Comparison of ENCODE assay signal across 7 cellular contexts in the genomic region with DNA sequence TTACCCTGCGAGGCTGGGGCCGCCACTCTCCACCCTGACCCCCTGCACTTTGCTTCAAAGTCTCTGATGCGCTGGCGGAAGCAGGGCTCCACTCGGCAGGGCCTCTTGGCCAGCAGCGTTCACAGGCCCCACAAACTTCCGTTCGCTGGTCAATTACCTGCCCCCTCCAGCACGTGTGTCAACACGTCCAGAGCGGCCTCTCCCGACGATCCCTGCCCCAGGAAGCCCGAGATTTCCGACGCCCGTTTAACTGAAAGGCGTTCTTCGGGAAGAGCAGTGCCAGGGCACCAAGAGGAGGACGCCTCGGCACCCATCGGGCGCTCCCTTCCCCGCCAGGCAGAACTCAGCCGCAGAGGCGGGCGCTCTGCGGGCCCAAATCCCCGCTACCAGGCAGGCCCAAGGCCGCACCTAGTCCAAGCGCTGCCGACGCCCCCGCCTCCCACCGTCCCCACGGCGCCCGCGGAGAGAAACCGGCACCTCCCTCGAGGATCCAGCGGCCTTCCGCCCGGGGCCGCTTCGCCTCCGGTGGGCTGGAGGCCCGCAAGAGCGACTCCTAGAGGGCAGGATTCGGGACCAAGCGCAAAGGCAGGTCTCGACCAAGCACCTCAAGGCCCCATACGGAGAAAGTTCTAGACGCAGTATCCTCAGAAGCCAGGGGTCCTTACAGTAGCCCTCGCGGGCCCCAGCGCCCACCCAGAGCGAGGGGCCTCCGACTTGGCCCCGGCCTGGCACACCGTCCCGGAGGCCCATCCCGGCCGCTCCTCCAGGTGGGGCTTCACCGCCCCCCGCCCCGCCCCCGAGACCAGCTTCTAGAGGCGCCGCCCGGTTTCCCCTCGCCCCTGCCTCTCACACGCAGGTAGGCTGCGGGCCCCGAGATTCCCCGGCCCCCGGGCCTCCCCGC. TPM values are rescaled to one million over a fixed set of nuclear protein-coding genes. Genes with fewer than 3 reads are reported as not detected.
DNase-seq lines count a peak whose midpoint lies in the region; TF ChIP-seq lines count a peak whose summit lies in the region.

No MANE protein-coding gene starts in this region.

- peak overlapping the region; percentile 83 for H3K4me2 ChIP-seq in Loucy (ENCODE audit: low read depth, low read length, poor library complexity, severe bottlenecking)

- H3K27me3 Mint-ChIP-seq in mesothelial cell of epicardium (ENCODE audit: low read depth), result no peaks in the 10 kb centered on the region

- no peaks in the 10 kb centered on the region for H3K9me2 ChIP-seq in Loucy (replicated peaks; ENCODE audit: low read depth, low read length)

- H3K4me3 Mint-ChIP-seq in mesothelial cell of epicardium, result peak overlapping the region; percentile 79

- 0 out of 2 replicates have a peak overlapping the region, but pooled peaks have one; percentile 27 for H2AFZ ChIP-seq in Loucy (ENCODE audit: low read length)

- H3K9ac ChIP-seq in Loucy (ENCODE audit: low read depth, low read length, poor library complexity, severe bottlenecking) (peak overlapping the region; percentile 88), stomach smooth muscle (ENCODE audit: low read length in 2 of 2) (peak overlapping the region; percentile 69 to 74)

- H3K27ac ChIP-seq in VCaP (peak overlapping the region; percentile 89), stomach smooth muscle (ENCODE audit: low read length) (peak overlapping the region; percentile 76)

- H3K36me3 ChIP-seq in Loucy (ENCODE audit: insufficient read depth, low read length), result peaks cover 21% of the 10 kb centered on the region; the same call in 1 of the 2 replicates
- peaks cover 15 to 19% of the 10 kb centered on the region in 2 donors for H3K36me3 ChIP-seq in stomach smooth muscle (ENCODE audit: control insufficient read depth in 2 of 2, insufficient read depth in 2 of 2, low read length in 2 of 2)

- peaks cover 3% of the 10 kb centered on the region for H3K9me3 Mint-ChIP-seq in mesothelial cell of epicardium

- peaks cover 18% of the 10 kb centered on the region for H3K4me1 Mint-ChIP-seq in mesothelial cell of epicardium

- peak overlapping the region; percentile 93 for H3K27ac Mint-ChIP-seq in mesothelial cell of epicardium

- TF ChIP-seq CTCF in GM12875 (IDR thresholded peaks at IDR 0.05; ENCODE audit: borderline replicate concordance, insufficient read depth, low read depth, low read length), result peak; percentile 52
- TF ChIP-seq CTCF in Loucy (conservative IDR thresholded peaks at IDR 0.05; ENCODE audit: low read length), result peak; percentile 48
- peak; percentile 63 for TF ChIP-seq CTCF in VCaP (conservative IDR thresholded peaks at IDR 0.05)
- TF ChIP-seq CTCF in mesothelial cell of epicardium (IDR thresholded peaks at IDR 0.05; ENCODE audit: unreplicated experiment), result no peak

- H3K4me1 ChIP-seq in Loucy (ENCODE audit: insufficient read depth, low read length, poor library complexity, severe bottlenecking) (peaks cover 37% of the 10 kb centered on the region), stomach smooth muscle (ENCODE audit: control insufficient read depth, insufficient read depth, low read length) (peaks cover 51% of the 10 kb centered on the region)

- peak overlapping the region; percentile 68 for H3K4me3 ChIP-seq in GM12875 (ENCODE audit: low read depth, low read length)
- peak overlapping the region; percentile 77 for H3K4me3 ChIP-seq in Loucy (ENCODE audit: low read length, poor library complexity, severe bottlenecking)
- peak overlapping the region; percentile 62 to 74 for H3K4me3 ChIP-seq in stomach smooth muscle (ENCODE audit: low read length in 2 of 2)

- no peaks in the 10 kb centered on the region for H3K27me3 ChIP-seq in Loucy (ENCODE audit: insufficient read depth, low read length, poor library complexity, severe bottlenecking)
- peaks cover 0 to 10% of the 10 kb centered on the region in 2 donors for H3K27me3 ChIP-seq in stomach smooth muscle (ENCODE audit: control insufficient read depth in 1 of 2, insufficient read depth in 2 of 2, low read length in 2 of 2)

- H3K9me3 ChIP-seq in Loucy (ENCODE audit: insufficient read depth, low read depth, low read length) (no peaks in the 10 kb centered on the region), stomach smooth muscle (ENCODE audit: control insufficient read depth in 2 of 2, low read length in 2 of 2) (no peaks in the 10 kb centered on the region)

- no peaks in the 10 kb centered on the region for H3F3A ChIP-seq in Loucy (ENCODE audit: low read depth)

- DNase-seq in HCEC 1CT (peak; percentile 42), ecto neural progenitor cell (ENCODE audit: low spot score) (peak; percentile 65), mesothelial cell of epicardium (ENCODE audit: low spot score in 2 of 2, unreplicated experiment in 2 of 2) (peak in 1 of 2 experiments; percentile 59)

- H3K36me3 Mint-ChIP-seq in mesothelial cell of epicardium, result peaks cover 7% of the 10 kb centered on the region

- peaks cover 59% of the 10 kb centered on the region for H3K79me2 ChIP-seq in Loucy (ENCODE audit: insufficient read depth, low read length)

- peaks cover 30% of the 10 kb centered on the region for H4K20me1 ChIP-seq in Loucy (ENCODE audit: insufficient read depth, low read length, poor library complexity, severe bottlenecking)

RNA-seq across cellular contexts. Expression of gene BCAP31, which starts 0.6 kb away (rescaled TPM):
- total RNA-seq in mesothelial cell of epicardium, result 116 to 121 TPM (median 118 TPM) in 3 replicates

RNA-seq across cellular contexts. Expression of gene ABCD1, which starts 1.1 kb away (rescaled TPM):
- 15.4 to 18.3 TPM (median 15.4 TPM) in 3 replicates for total RNA-seq in mesothelial cell of epicardium

RNA-seq across cellular contexts. Expression of gene SLC6A8, which starts 35.9 kb away (rescaled TPM):
- 65.3 to 68.0 TPM (median 65.6 TPM) in 3 replicates for total RNA-seq in mesothelial cell of epicardium

RNA-seq across cellular contexts. Expression of gene PLXNB3, which starts 40.4 kb away (rescaled TPM):
- 3.6 to 4.3 TPM (median 4.3 TPM) in 3 replicates for total RNA-seq in mesothelial cell of epicardium

RNA-seq across cellular contexts. Expression of gene PNCK, which starts 50.0 kb away (rescaled TPM):
- 28.2 to 35.1 TPM (median 28.5 TPM) in 3 replicates for total RNA-seq in mesothelial cell of epicardium
